Comparison of ENCODE assay signal across 10 cellular contexts in genomic region chr12:92341333-92341691, GRCh38.
DNase-seq lines count a peak whose midpoint lies in the region; ATAC-seq, FAIRE-seq and TF ChIP-seq lines count a peak whose summit lies in the region.
"Had no signal": no experiment of that assay in that cellular context is flagged by ENCODE, and none has a peak within 500 bp of the region (broad histone marks: within the 10 kb centered on the region; RNA-seq: fewer than 3 reads in every experiment).

No MANE protein-coding gene starts in this region.

- H3K4me1 ChIP-seq in BE2C (peaks cover 11% of the 10 kb centered on the region), hepatocyte (ENCODE audit: insufficient read depth) (no peaks in the 10 kb centered on the region), heart left ventricle (peaks cover 0 to 20% (median 4%) of the 10 kb centered on the region in 12 donors)
- H3K4me1 ChIP-seq: SJSA1 had no signal

- peaks cover 18 to 27% (median 22%) of the 10 kb centered on the region in 3 donors for H3K4me1 Mint-ChIP-seq in IgD-negative memory B cell

- H3K4me3 Mint-ChIP-seq in IgD-negative memory B cell: peak overlapping the region; percentile 69 to 91 (median 80)

- no peak for TF ChIP-seq POLR2A in heart left ventricle (IDR thresholded peaks at IDR 0.05)

- ATAC-seq in left cardiac atrium (no peak), heart left ventricle (no peak)

- TF ChIP-seq CTCF in BE2C (IDR thresholded peaks at IDR 0.05; ENCODE audit: low read depth, low read length) (no peak), hepatocyte (IDR thresholded peaks at IDR 0.05; ENCODE audit: poor library complexity) (no peak), heart left ventricle (IDR thresholded peaks at IDR 0.05) (no peak)

- peak overlapping the region; percentile 9 to 93 (median 83) for H3K27ac Mint-ChIP-seq in IgD-negative memory B cell

- H3K4me2 ChIP-seq in hepatocyte: peak overlapping the region; percentile 52

- H3K9me3 Mint-ChIP-seq in IgD-negative memory B cell: peaks cover 0 to 2% (median 0%) of the 10 kb centered on the region in 3 donors

- H3K36me3 Mint-ChIP-seq in IgD-negative memory B cell: no peaks in the 10 kb centered on the region

- H2AFZ ChIP-seq in hepatocyte: peak overlapping the region; percentile 32

- H3K27ac ChIP-seq in hepatocyte: peak overlapping the region; percentile 59
- H3K27ac ChIP-seq in heart left ventricle: no peak overlapping the region
- H3K27ac ChIP-seq: SJSA1 had no signal

- H3K4me3 ChIP-seq in BE2C (ENCODE audit: low read depth, low read length): peak overlapping the region; percentile 54
- H3K4me3 ChIP-seq in hepatocyte: no peak overlapping the region
- peak overlapping the region in 1 of 12 donors; percentile 4 for H3K4me3 ChIP-seq in heart left ventricle
- H3K4me3 ChIP-seq: SJSA1 had no signal

- no peaks in the 10 kb centered on the region for H4K20me1 ChIP-seq in hepatocyte (ENCODE audit: insufficient read depth, poor library complexity, severe bottlenecking)

- intact Hi-C loops in left cardiac atrium (cut with DNase I): no loop called here
- intact Hi-C loops in heart left ventricle (cut with DNase I): no loop called here

- 43% methylated on average over 11 of the region's 11 CpGs for WGBS in hepatocyte (ENCODE audit: low lambda C conversion rate, missing lambda C conversion rate)
- 75 to 80% (median 78%) methylated on average over 11 of the region's 11 CpGs for WGBS in heart left ventricle, 4 donors

- no peaks in the 10 kb centered on the region for H3K36me3 ChIP-seq in BE2C
- H3K36me3 ChIP-seq in hepatocyte (replicated peaks; ENCODE audit: insufficient read depth, low read depth): no peaks in the 10 kb centered on the region
- H3K36me3 ChIP-seq in heart left ventricle: no peaks in the 10 kb centered on the region
- H3K36me3 ChIP-seq: SJSA1 had no signal

- DNase-seq in BE2C (no peak), GM19239 (ENCODE audit: insufficient read length, low spot score) (no peak), hepatocyte (ENCODE audit: low spot score) (peak; percentile 27), left cardiac atrium (no peak), heart left ventricle (no peak), NCI-H2107 treated with DMSO at 0.1 percent for 48 hours (lab: John Stamatoyannopoulos, UW; ENCODE audit: unreplicated experiment) (no peak), inferior parietal cortex (ENCODE audit: extremely low spot score) (no peak)
- DNase-seq: nucleus accumbens had no signal

- H3K27me3 Mint-ChIP-seq in IgD-negative memory B cell: no peaks in the 10 kb centered on the region

- no peaks in the 10 kb centered on the region for H3K9me2 ChIP-seq in hepatocyte (replicated peaks; ENCODE audit: insufficient read depth)

- no peaks in the 10 kb centered on the region for H3K9me3 ChIP-seq in BE2C
- no peaks in the 10 kb centered on the region for H3K9me3 ChIP-seq in hepatocyte (ENCODE audit: low read depth)
- no peaks in the 10 kb centered on the region for H3K9me3 ChIP-seq in heart left ventricle
- H3K9me3 ChIP-seq: SJSA1 had no signal

- H3K27me3 ChIP-seq in BE2C (no peaks in the 10 kb centered on the region), hepatocyte (no peaks in the 10 kb centered on the region), heart left ventricle (no peaks in the 10 kb centered on the region)
- H3K27me3 ChIP-seq: SJSA1 had no signal

- FAIRE-seq in GM19239 (lab: Jason Lieb, UNC): peak; percentile 84

- H3K79me2 ChIP-seq in hepatocyte: no peaks in the 10 kb centered on the region
